Comparison of ENCODE assay signal across 28 cellular contexts in the genomic region with DNA sequence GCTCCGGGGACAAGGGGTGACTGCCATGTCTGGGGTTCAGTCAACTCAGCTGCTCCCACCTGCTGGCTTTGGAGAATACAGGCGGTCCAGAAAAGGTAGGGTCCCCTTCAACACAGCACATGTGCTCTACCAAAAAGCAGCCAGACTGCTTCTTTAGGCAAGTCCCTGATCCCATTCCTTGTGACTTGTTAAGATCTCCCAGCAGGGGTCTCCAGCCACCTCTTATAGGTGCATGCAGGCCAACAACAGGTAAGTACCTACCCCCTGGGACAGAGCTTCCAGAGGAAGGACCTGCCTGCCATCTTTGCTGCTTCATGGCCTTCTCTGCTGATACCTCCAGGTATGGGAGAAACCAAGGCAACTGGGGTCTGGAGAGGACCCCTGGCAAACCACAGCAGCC.
"Had no signal": no experiment of that assay in that cellular context is flagged by ENCODE, and none has a peak within 500 bp of the region (broad histone marks: within the 10 kb centered on the region; RNA-seq: fewer than 3 reads in every experiment).

No MANE protein-coding gene starts in this region.

- H3K9me3 Mint-ChIP-seq: activated naive CD4-positive, alpha-beta T cell treated with anti-CD3 and anti-CD28 coated beads, Interleukin-2, amount 50 U/mL, for 24 hours had no signal

- H3K36me3 ChIP-seq: adrenal gland had no signal

- H3K4me1 Mint-ChIP-seq: activated CD4-positive, alpha-beta T cell treated with anti-CD3 and anti-CD28 coated beads for 36 hours; activated CD8-positive, alpha-beta memory T cell treated with anti-CD3 and anti-CD28 coated beads, Interleukin-2, amount 10 ng/mL, durations not matched to agents 7 days and 5 days; activated naive CD4-positive, alpha-beta T cell treated with anti-CD3 and anti-CD28 coated beads, Interleukin-2, amount 50 U/mL, for 24 hours; activated naive CD8-positive, alpha-beta T cell treated with anti-CD3 and anti-CD28 coated beads for 36 hours; activated naive CD8-positive, alpha-beta T cell treated with anti-CD3 and anti-CD28 coated beads, Interleukin-2, amount 50 U/mL, for 24 hours had no signal

- H3K4me3 ChIP-seq: adrenal gland, body of pancreas had no signal

- H3K4me1 ChIP-seq: adrenal gland, body of pancreas had no signal

- H3K27ac Mint-ChIP-seq: activated CD4-positive, alpha-beta memory T cell treated with anti-CD3 and anti-CD28 coated beads for 36 hours; activated CD4-positive, alpha-beta T cell treated with anti-CD3 and anti-CD28 coated beads for 36 hours; activated CD4-positive, alpha-beta T cell treated with anti-CD3 and anti-CD28 coated beads, Interleukin-2, amount 10 ng/mL, durations not matched to agents 24 days and 14 days; activated CD8-positive, alpha-beta memory T cell treated with anti-CD3 and anti-CD28 coated beads, Interleukin-2, amount 10 ng/mL, durations not matched to agents 7 days and 5 days; activated CD8-positive, alpha-beta T cell treated with anti-CD3 and anti-CD28 coated beads, Interleukin-2, amount 10 ng/mL, durations not matched to agents 7 days and 5 days; activated naive CD4-positive, alpha-beta T cell treated with anti-CD3 and anti-CD28 coated beads for 36 hours; activated naive CD4-positive, alpha-beta T cell treated with anti-CD3 and anti-CD28 coated beads, Interleukin-2, amount 50 U/mL, for 24 hours; activated naive CD8-positive, alpha-beta T cell treated with anti-CD3 and anti-CD28 coated beads for 36 hours; activated naive CD8-positive, alpha-beta T cell treated with anti-CD3 and anti-CD28 coated beads, Interleukin-2, amount 50 U/mL, for 24 hours; activated T-helper 1 cell treated with anti-CD3 and anti-CD28 coated beads, Interleukin-12 subunit alpha, Interleukin-12 subunit beta, Interleukin-2, Interleukin-4 antibody, amounts not matched to agents 30 ng/mL and 10 ng/mL and 1 ng/mL, durations not matched to agents 14 hours and 24 hours and 36 hours; activated T-helper 2 cell treated with anti-CD3 and anti-CD28 coated beads, Interferon-gamma antibody, Interleukin-2, Interleukin-4, amounts not matched to agents 10 μg/mL and 5 μg/mL and 100 μg/mL, durations not matched to agents 14 hours and 24 hours and 36 hours had no signal

- ATAC-seq: activated CD4-positive, alpha-beta T cell treated with anti-CD3 and anti-CD28 coated beads for 36 hours; activated CD8-positive, alpha-beta memory T cell treated with anti-CD3 and anti-CD28 coated beads, Interleukin-2, amount 10 ng/mL, durations not matched to agents 7 days and 5 days; activated CD8-positive, alpha-beta T cell treated with anti-CD3 and anti-CD28 coated beads, Interleukin-2, amount 10 ng/mL, durations not matched to agents 7 days and 5 days; activated naive CD8-positive, alpha-beta T cell treated with anti-CD3 and anti-CD28 coated beads, Interleukin-2, amount 50 U/mL, for 24 hours; body of pancreas; esophagus mucosa had no signal

- H3K4me3 Mint-ChIP-seq: activated CD4-positive, alpha-beta memory T cell treated with anti-CD3 and anti-CD28 coated beads for 36 hours; activated CD4-positive, alpha-beta T cell treated with anti-CD3 and anti-CD28 coated beads for 36 hours; activated CD4-positive, alpha-beta T cell treated with anti-CD3 and anti-CD28 coated beads, Interleukin-2, amount 10 ng/mL, durations not matched to agents 24 days and 14 days; activated CD8-positive, alpha-beta memory T cell treated with anti-CD3 and anti-CD28 coated beads, Interleukin-2, amount 10 ng/mL, durations not matched to agents 7 days and 5 days; activated CD8-positive, alpha-beta T cell treated with anti-CD3 and anti-CD28 coated beads, Interleukin-2, amount 10 ng/mL, durations not matched to agents 7 days and 5 days; activated naive CD4-positive, alpha-beta T cell treated with anti-CD3 and anti-CD28 coated beads for 36 hours; activated naive CD4-positive, alpha-beta T cell treated with anti-CD3 and anti-CD28 coated beads, Interleukin-2, amount 50 U/mL, for 24 hours; activated naive CD8-positive, alpha-beta T cell treated with anti-CD3 and anti-CD28 coated beads for 36 hours; activated naive CD8-positive, alpha-beta T cell treated with anti-CD3 and anti-CD28 coated beads, Interleukin-2, amount 50 U/mL, for 24 hours; activated T-helper 1 cell treated with anti-CD3 and anti-CD28 coated beads, Interleukin-12 subunit alpha, Interleukin-12 subunit beta, Interleukin-2, Interleukin-4 antibody, amounts not matched to agents 30 ng/mL and 10 ng/mL and 1 ng/mL, durations not matched to agents 14 hours and 24 hours and 36 hours had no signal

- DNase-seq: activated CD4-positive, alpha-beta memory T cell treated with anti-CD3 and anti-CD28 coated beads for 36 hours; activated CD4-positive, alpha-beta T cell treated with anti-CD3 and anti-CD28 coated beads for 36 hours; activated CD4-positive, alpha-beta T cell treated with anti-CD3 and anti-CD28 coated beads, Interleukin-2, amount 10 ng/mL, durations not matched to agents 24 days and 14 days; activated CD4-positive, CD25-positive, alpha-beta regulatory T cell; activated CD4-positive, CD25-positive, alpha-beta regulatory T cell treated with anti-CD3 and anti-CD28 coated beads, Interleukin-2, amount 50 U/mL, for 72 hours; activated CD8-positive, alpha-beta memory T cell treated with anti-CD3 and anti-CD28 coated beads, Interleukin-2, amount 10 ng/mL, durations not matched to agents 7 days and 5 days; activated CD8-positive, alpha-beta memory T cell treated with anti-CD3 and anti-CD28 coated beads, Interleukin-2, amount 50 U/mL, for 4 hours; activated CD8-positive, alpha-beta T cell treated with anti-CD3 and anti-CD28 coated beads, Interleukin-2, amount 10 ng/mL, durations not matched to agents 7 days and 5 days; activated effector memory CD4-positive, alpha-beta T cell treated with anti-CD3 and anti-CD28 coated beads, Interleukin-2, amount 50 U/mL, for 16 hours; activated naive CD4-positive, alpha-beta T cell treated with anti-CD3 and anti-CD28 coated beads for 36 hours; activated naive CD8-positive, alpha-beta T cell treated with anti-CD3 and anti-CD28 coated beads for 36 hours; activated naive CD8-positive, alpha-beta T cell treated with anti-CD3 and anti-CD28 coated beads, Interleukin-2, amount 50 U/mL, for 24 hours; activated T-cell treated with anti-CD3 and anti-CD28 coated beads, Interleukin-2, amount 50 U/mL, for 1 hour; activated T-cell treated with anti-CD3 and anti-CD28 coated beads, Interleukin-2, amount 50 U/mL, for 48 hours; adrenal gland; amygdala; aorta; body of pancreas; caudate nucleus; cortex of kidney; effector CD8-positive, alpha-beta T cell; foreskin fibroblast; head of caudate nucleus; T-helper 2 cell had no signal

- H3K27ac ChIP-seq: adrenal gland, body of pancreas had no signal

- H3K27me3 ChIP-seq: adrenal gland, body of pancreas had no signal

- H3K27me3 Mint-ChIP-seq: activated CD4-positive, alpha-beta memory T cell treated with anti-CD3 and anti-CD28 coated beads for 36 hours; activated CD4-positive, alpha-beta T cell treated with anti-CD3 and anti-CD28 coated beads for 36 hours; activated CD4-positive, alpha-beta T cell treated with anti-CD3 and anti-CD28 coated beads, Interleukin-2, amount 10 ng/mL, durations not matched to agents 24 days and 14 days; activated CD8-positive, alpha-beta memory T cell treated with anti-CD3 and anti-CD28 coated beads, Interleukin-2, amount 10 ng/mL, durations not matched to agents 7 days and 5 days; activated naive CD4-positive, alpha-beta T cell treated with anti-CD3 and anti-CD28 coated beads, Interleukin-2, amount 50 U/mL, for 24 hours; activated naive CD8-positive, alpha-beta T cell treated with anti-CD3 and anti-CD28 coated beads for 36 hours; activated naive CD8-positive, alpha-beta T cell treated with anti-CD3 and anti-CD28 coated beads, Interleukin-2, amount 50 U/mL, for 24 hours had no signal
